In the genomic region with DNA sequence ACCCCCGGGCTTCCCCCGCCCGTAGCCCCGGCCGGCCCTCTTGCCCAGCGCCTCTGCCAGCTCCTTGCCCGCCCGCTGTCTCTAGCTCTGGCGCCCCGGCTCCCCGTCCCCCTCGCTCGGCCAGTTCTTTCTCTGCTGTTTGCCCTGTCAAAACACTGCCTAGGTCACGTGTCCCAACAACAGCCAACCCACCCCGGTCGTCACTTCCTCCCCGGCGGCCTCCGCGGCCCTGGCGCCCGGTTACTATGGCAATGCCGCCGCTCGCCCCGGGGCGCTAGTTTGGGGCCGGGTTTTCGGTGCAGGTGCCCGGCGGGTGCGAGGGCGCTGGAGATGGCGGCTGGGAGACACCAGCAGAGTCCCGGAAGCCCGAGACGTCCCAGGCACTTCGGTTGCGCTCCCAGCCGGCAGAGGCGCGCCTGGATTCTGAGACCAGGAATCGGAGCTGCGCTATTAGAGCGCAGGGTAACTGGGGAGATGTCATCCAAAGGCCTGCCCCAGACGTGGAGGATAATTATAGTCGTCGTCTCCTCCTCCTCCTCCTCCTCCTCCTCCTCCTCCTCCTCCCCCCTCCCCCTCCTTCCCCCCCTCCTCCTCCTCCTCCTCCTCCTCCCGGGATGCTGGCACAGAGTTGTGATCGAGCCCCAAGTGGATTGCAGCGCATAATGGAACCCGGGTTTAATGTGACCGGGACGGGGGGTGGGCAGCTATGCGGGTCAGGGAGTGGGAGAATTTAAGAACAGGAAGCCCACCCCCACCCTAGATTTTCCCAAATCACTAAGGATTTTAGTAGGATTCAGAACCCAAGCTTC, we compare ENCODE assay signal across 8 cellular contexts. TPM values are rescaled to one million over a fixed set of nuclear protein-coding genes. Genes with fewer than 3 reads are reported as not detected.
DNase-seq lines count a peak whose midpoint lies in the region; ATAC-seq and TF ChIP-seq lines count a peak whose summit lies in the region.

A gene with protein sequence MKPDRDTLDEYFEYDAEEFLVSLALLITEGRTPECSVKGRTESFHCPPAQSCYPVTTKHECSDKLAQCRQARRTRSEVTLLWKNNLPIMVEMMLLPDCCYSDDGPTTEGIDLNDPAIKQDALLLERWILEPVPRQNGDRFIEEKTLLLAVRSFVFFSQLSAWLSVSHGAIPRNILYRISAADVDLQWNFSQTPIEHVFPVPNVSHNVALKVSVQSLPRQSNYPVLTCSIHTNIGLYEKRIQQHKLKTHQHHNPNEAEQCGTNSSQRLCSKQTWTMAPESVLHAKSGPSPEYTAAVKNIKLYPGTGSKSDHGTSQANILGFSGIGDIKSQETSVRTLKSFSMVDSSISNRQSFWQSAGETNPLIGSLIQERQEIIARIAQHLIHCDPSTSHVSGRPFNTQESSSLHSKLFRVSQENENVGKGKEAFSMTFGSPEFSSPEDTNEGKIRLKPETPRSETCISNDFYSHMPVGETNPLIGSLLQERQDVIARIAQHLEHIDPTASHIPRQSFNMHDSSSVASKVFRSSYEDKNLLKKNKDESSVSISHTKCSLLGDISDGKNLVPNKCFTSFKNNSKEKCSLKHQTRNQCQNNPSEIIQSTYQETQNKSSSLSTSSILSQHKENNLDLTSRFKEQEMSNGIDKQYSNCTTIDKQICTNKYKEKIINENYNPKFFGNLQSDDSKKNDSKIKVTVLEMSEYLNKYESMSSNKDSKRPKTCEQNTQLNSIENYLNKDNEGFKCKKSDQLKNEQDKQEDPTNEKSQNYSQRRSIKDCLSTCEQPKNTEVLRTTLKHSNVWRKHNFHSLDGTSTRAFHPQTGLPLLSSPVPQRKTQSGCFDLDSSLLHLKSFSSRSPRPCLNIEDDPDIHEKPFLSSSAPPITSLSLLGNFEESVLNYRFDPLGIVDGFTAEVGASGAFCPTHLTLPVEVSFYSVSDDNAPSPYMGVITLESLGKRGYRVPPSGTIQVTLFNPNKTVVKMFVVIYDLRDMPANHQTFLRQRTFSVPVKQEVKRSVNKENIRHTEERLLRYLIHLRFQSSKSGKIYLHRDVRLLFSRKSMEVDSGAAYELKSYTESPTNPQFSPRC (minus strand): TSS at position 157 of the 809 bp plus-strand sequence. CDS start 1,367 bp downstream, outside the sequence.

- H3K27ac ChIP-seq in RWPE2 (ENCODE audit: poor library complexity, severe bottlenecking), result peak within 1 kb of the TSS; percentile 75

- TF ChIP-seq CTCF in RWPE2 (IDR thresholded peaks at IDR 0.05; ENCODE audit: poor library complexity, severe bottlenecking) (no peak), fibroblast of pulmonary artery (IDR thresholded peaks at IDR 0.05; ENCODE audit: low read length, missing control alignments) (no peak)

- peak within 1 kb of the TSS; percentile 97 for H3K4me3 ChIP-seq in RWPE2 (ENCODE audit: severe bottlenecking)
- peak within 1 kb of the TSS; percentile 80 for H3K4me3 ChIP-seq in fibroblast of pulmonary artery (replicated peaks; ENCODE audit: low read depth, low read length)

- H3K9me3 ChIP-seq in RWPE2 (ENCODE audit: severe bottlenecking), result no peaks in the 10 kb centered on the region

- H3K4me3 Mint-ChIP-seq in natural killer cell treated with Interleukin-12 subunit alpha and Interleukin-12 subunit beta and Interleukin-15 and Interleukin-18, amount 100 ng/mL, for 72 hours, result peak within 1 kb of the TSS; percentile 95

- H3K27me3 ChIP-seq in RWPE2 (ENCODE audit: insufficient read depth, poor library complexity, severe bottlenecking), result no peaks in the 10 kb centered on the region

- H3K36me3 ChIP-seq in RWPE2 (ENCODE audit: low read depth), result peaks cover 20% of the 10 kb centered on the region

- peaks cover 11% of the 10 kb centered on the region for H3K4me1 ChIP-seq in RWPE2 (ENCODE audit: insufficient read depth, poor library complexity, severe bottlenecking)

- H3K4me1 Mint-ChIP-seq in natural killer cell treated with Interleukin-12 subunit alpha and Interleukin-12 subunit beta and Interleukin-15 and Interleukin-18, amount 100 ng/mL, for 72 hours (ENCODE audit: low read depth in 2 of 2), result peaks cover 28 to 47% of the 10 kb centered on the region in 2 donors

- no peaks in the 10 kb centered on the region for H3K27me3 Mint-ChIP-seq in natural killer cell treated with Interleukin-12 subunit alpha and Interleukin-12 subunit beta and Interleukin-15 and Interleukin-18, amount 100 ng/mL, for 72 hours

- peak; percentile 78 for ATAC-seq in RWPE2 (ENCODE audit: low read depth)
- peak; percentile 93 to 96 for ATAC-seq in natural killer cell treated with Interleukin-12 subunit alpha and Interleukin-12 subunit beta and Interleukin-15 and Interleukin-18, amount 100 ng/mL, for 72 hours
- ATAC-seq in stimulated activated naive CD8-positive, alpha-beta T cell treated with anti-CD3 and anti-CD28 coated beads, Interleukin-15, Interleukin-2, amounts not matched to agents 100 U/mL and 50 U/mL, for 24 hours, result peak; percentile 90

- H3K36me3 Mint-ChIP-seq in natural killer cell treated with Interleukin-12 subunit alpha and Interleukin-12 subunit beta and Interleukin-15 and Interleukin-18, amount 100 ng/mL, for 72 hours, result no peaks in the 10 kb centered on the region

- no peaks in the 10 kb centered on the region for H3K9me3 Mint-ChIP-seq in natural killer cell treated with Interleukin-12 subunit alpha and Interleukin-12 subunit beta and Interleukin-15 and Interleukin-18, amount 100 ng/mL, for 72 hours

- peak within 1 kb of the TSS; percentile 92 to 96 for H3K27ac Mint-ChIP-seq in natural killer cell treated with Interleukin-12 subunit alpha and Interleukin-12 subunit beta and Interleukin-15 and Interleukin-18, amount 100 ng/mL, for 72 hours

- DNase-seq in EH (ENCODE audit: low read depth), result peak; percentile 90
- DNase-seq in GOT3 (lab: John Stamatoyannopoulos, UW), result peak; percentile 60
- peak; percentile 92 for DNase-seq in LoVo (ENCODE audit: low spot score)
- peak; percentile 96 for DNase-seq in RWPE2 (ENCODE audit: low spot score)
- DNase-seq in activated effector memory CD4-positive, alpha-beta T cell treated with Interleukin-2 at 50 U/mL for 16 hours, result peak; percentile 85
- peak; percentile 87 for DNase-seq in fibroblast of pulmonary artery (ENCODE audit: low read depth)
- DNase-seq in natural killer cell treated with Interleukin-12 subunit alpha and Interleukin-12 subunit beta and Interleukin-15 and Interleukin-18, amount 100 ng/mL, for 72 hours (ENCODE audit: low spot score), result peak; percentile 93
- peak; percentile 93 for DNase-seq in stimulated activated naive CD8-positive, alpha-beta T cell treated with anti-CD3 and anti-CD28 coated beads, Interleukin-15, Interleukin-2, amounts not matched to agents 100 U/mL and 50 U/mL, for 24 hours

RNA-seq across cellular contexts. Expression of the gene that starts here (rescaled TPM):
- total RNA-seq in natural killer cell treated with Interleukin-12 subunit alpha and Interleukin-12 subunit beta and Interleukin-15 and Interleukin-18, amount 100 ng/mL, for 72 hours, result 10 to 100 TPM; 34.1 to 42.0 TPM

Comparison
In these comparisons a context has a peak if more than half of its experiments do, and no peak if none do; other contexts are left out.
1. Peak in every context shown above with its lines: DNase-seq, ATAC-seq, H3K4me3 ChIP-seq and H3K27ac ChIP-seq.